ENCODE assay signal across 7 cellular contexts in genomic region chr2:70131344-70132144, GRCh38. TPM values are rescaled to one million over a fixed set of nuclear protein-coding genes. Genes with fewer than 3 reads are reported as not detected.
A peak's percentile ranks its signal among the peaks of the same experiment; 100 is the strongest.
DNase-seq lines count a peak whose midpoint lies in the region; ATAC-seq and TF ChIP-seq lines count a peak whose summit lies in the region.
"Not testable (repeated sequence)": the region's sequence is repeated elsewhere in the genome, so short reads cannot be mapped to it uniquely, and the experiment has no call there.

No MANE protein-coding gene starts in this region.

- H3K4me2 ChIP-seq in PC-3 (ENCODE audit: low read length): peak overlapping the region; percentile 82

- CTCF ChIA-PET in PC-3 (lab: Charles Lee): interaction anchor here (0.6 to 0.9 kb wide), 2 partner anchors 35 to 217 kb away, joined by 3 to 10 read pairs; partner anchors contain the start of gene MXD1
- CTCF ChIA-PET in activated CD8-positive, alpha-beta memory T cell treated with anti-CD3 and anti-CD28 coated beads, Interleukin-2, amount 10 ng/mL, durations not matched to agents 7 days and 5 days (lab: Charles Lee): interaction anchor here (1.6 to 18.1 kb wide), 6 partner anchors 5 to 50 kb away, joined by 5 to 382 read pairs (median 20); partner anchors contain the start of gene PCBP1
- CTCF ChIA-PET in naive thymus-derived CD4-positive, alpha-beta T cell (lab: Charles Lee): interaction anchor here (0.6 to 2.8 kb wide), 8 partner anchors 10 to 220 kb away, joined by 3 to 11 read pairs (median 4); no protein-coding TSS in a partner anchor

- not testable (repeated sequence) for H3K27me3 Mint-ChIP-seq in activated CD8-positive, alpha-beta memory T cell treated with anti-CD3 and anti-CD28 coated beads, Interleukin-2, amount 10 ng/mL, durations not matched to agents 7 days and 5 days; naive thymus-derived CD4-positive, alpha-beta T cell; stimulated activated memory B cell treated with anti-CD40 and anti-IgM and Interleukin-4, amounts not matched to agents 10 μg/mL and 1 μg/mL and 100 μg/mL, for 72 hours

- H3K9me3 Mint-ChIP-seq in activated CD8-positive, alpha-beta memory T cell treated with anti-CD3 and anti-CD28 coated beads, Interleukin-2, amount 10 ng/mL, durations not matched to agents 7 days and 5 days (ENCODE audit: low read depth); naive thymus-derived CD4-positive, alpha-beta T cell; stimulated activated memory B cell treated with anti-CD40 and anti-IgM and Interleukin-4, amounts not matched to agents 10 μg/mL and 1 μg/mL and 100 μg/mL, for 72 hours: not testable (repeated sequence)

- not testable (repeated sequence) for H3K79me2 ChIP-seq in PC-3 (ENCODE audit: low read length)

- H3K4me1 ChIP-seq in PC-3 (ENCODE audit: insufficient read depth, low read length): peaks cover 36% of the 10 kb centered on the region
- peaks cover 16 to 76% (median 61%) of the 10 kb centered on the region in 9 donors for H3K4me1 ChIP-seq in heart right ventricle
- peaks cover 66 to 74% of the 10 kb centered on the region in 2 donors for H3K4me1 ChIP-seq in naive thymus-derived CD4-positive, alpha-beta T cell (ENCODE audit: control insufficient read depth in 2 of 2, insufficient read depth in 2 of 2, low read length in 2 of 2)

- not testable (repeated sequence) for ATAC-seq in PC-3; activated CD8-positive, alpha-beta memory T cell treated with anti-CD3 and anti-CD28 coated beads, Interleukin-2, amount 10 ng/mL, durations not matched to agents 7 days and 5 days; heart right ventricle; naive thymus-derived CD4-positive, alpha-beta T cell; stimulated activated memory B cell treated with anti-CD40 and anti-IgM and Interleukin-4, amounts not matched to agents 10 μg/mL and 1 μg/mL and 100 μg/mL, for 72 hours

- not testable (repeated sequence) for H3K27ac ChIP-seq in PC-3 (ENCODE audit: low read length)
- H3K27ac ChIP-seq in caudate nucleus (ENCODE audit: low read depth, low read length) (peak overlapping the region; percentile 99), heart right ventricle (peak overlapping the region; percentile 82 to 98 (median 92))
- peak overlapping the region; percentile 85 for H3K27ac ChIP-seq in naive thymus-derived CD4-positive, alpha-beta T cell (ENCODE audit: low read depth, low read length)

- not testable (repeated sequence) for H3K27me3 ChIP-seq in PC-3 (ENCODE audit: low read length); heart right ventricle; naive thymus-derived CD4-positive, alpha-beta T cell (ENCODE audit: control insufficient read depth in 2 of 2, insufficient read depth in 2 of 2, low read length in 2 of 2)

- not testable (repeated sequence) for DNase-seq in PC-3; activated CD8-positive, alpha-beta memory T cell treated with anti-CD3 and anti-CD28 coated beads, Interleukin-2, amount 10 ng/mL, durations not matched to agents 7 days and 5 days; caudate nucleus (lab: John Stamatoyannopoulos, UW); heart right ventricle; naive thymus-derived CD4-positive, alpha-beta T cell

- peaks cover 79% of the 10 kb centered on the region for H3K4me1 Mint-ChIP-seq in activated CD8-positive, alpha-beta memory T cell treated with anti-CD3 and anti-CD28 coated beads, Interleukin-2, amount 10 ng/mL, durations not matched to agents 7 days and 5 days
- H3K4me1 Mint-ChIP-seq in naive thymus-derived CD4-positive, alpha-beta T cell: peaks cover 56 to 89% (median 80%) of the 10 kb centered on the region in 7 donors
- peaks cover 67% of the 10 kb centered on the region for H3K4me1 Mint-ChIP-seq in stimulated activated memory B cell treated with anti-CD40 and anti-IgM and Interleukin-4, amounts not matched to agents 10 μg/mL and 1 μg/mL and 100 μg/mL, for 72 hours

- 76 to 77% methylated on average over 17 of the region's 17 CpGs for WGBS in heart right ventricle, 2 donors

- H3K27ac Mint-ChIP-seq in activated CD8-positive, alpha-beta memory T cell treated with anti-CD3 and anti-CD28 coated beads, Interleukin-2, amount 10 ng/mL, durations not matched to agents 7 days and 5 days: peak overlapping the region; percentile 100
- peak overlapping the region; percentile 93 to 99 (median 97) for H3K27ac Mint-ChIP-seq in naive thymus-derived CD4-positive, alpha-beta T cell
- peak overlapping the region; percentile 97 for H3K27ac Mint-ChIP-seq in stimulated activated memory B cell treated with anti-CD40 and anti-IgM and Interleukin-4, amounts not matched to agents 10 μg/mL and 1 μg/mL and 100 μg/mL, for 72 hours

- H3K4me3 Mint-ChIP-seq in activated CD8-positive, alpha-beta memory T cell treated with anti-CD3 and anti-CD28 coated beads, Interleukin-2, amount 10 ng/mL, durations not matched to agents 7 days and 5 days: peak overlapping the region; percentile 80
- peak overlapping the region; percentile 81 to 94 (median 90) for H3K4me3 Mint-ChIP-seq in naive thymus-derived CD4-positive, alpha-beta T cell
- H3K4me3 Mint-ChIP-seq in stimulated activated memory B cell treated with anti-CD40 and anti-IgM and Interleukin-4, amounts not matched to agents 10 μg/mL and 1 μg/mL and 100 μg/mL, for 72 hours: peak overlapping the region; percentile 80

- H3K4me3 ChIP-seq in PC-3 (ENCODE audit: low read length): not testable (repeated sequence)
- peak overlapping the region in 9 of 10 donors; percentile 21 to 56 (median 40) for H3K4me3 ChIP-seq in heart right ventricle
- H3K4me3 ChIP-seq in naive thymus-derived CD4-positive, alpha-beta T cell (ENCODE audit: low read length): peak overlapping the region; percentile 53

- BruUV-seq in PC-3 (replicated peaks; lab: Mats Ljungman, UMichigan): not testable (repeated sequence)

- TF ChIP-seq POLR2A in GM19099 (IDR thresholded peaks at IDR 0.05; ENCODE audit: extremely low read depth, insufficient read length, low read depth): peak; percentile 7

- H3K9me2 ChIP-seq in PC-3 (replicated peaks; ENCODE audit: low read length): not testable (repeated sequence)

- peak overlapping the region; percentile 84 for H2AFZ ChIP-seq in PC-3 (ENCODE audit: low read length)

- not testable (repeated sequence) for H3K9me3 ChIP-seq in PC-3 (ENCODE audit: low read length); heart right ventricle; naive thymus-derived CD4-positive, alpha-beta T cell (ENCODE audit: control insufficient read depth in 2 of 3, low read length in 3 of 3)

- not testable (repeated sequence) for H3F3A ChIP-seq in PC-3 (ENCODE audit: low read length, unreplicated experiment)

- POLR2A ChIA-PET in PC-3 (lab: Charles Lee; ENCODE audit: unreplicated experiment): not testable (repeated sequence)
- POLR2A ChIA-PET in naive thymus-derived CD4-positive, alpha-beta T cell (lab: Charles Lee): interaction anchor here (1.1 to 28.6 kb wide), 7 partner anchors 7 to 50 kb away, joined by 3 to 1973 read pairs (median 76); partner anchors contain the start of gene PCBP1

- H3K36me3 ChIP-seq in PC-3 (ENCODE audit: low read depth, low read length); heart right ventricle; naive thymus-derived CD4-positive, alpha-beta T cell (ENCODE audit: control insufficient read depth in 2 of 3, insufficient read depth in 3 of 3, low read length in 3 of 3): not testable (repeated sequence)

- H4K20me1 ChIP-seq in PC-3 (ENCODE audit: low read length): not testable (repeated sequence)

- H3K9ac ChIP-seq in PC-3 (ENCODE audit: low read length): peak overlapping the region; percentile 63; the same call in 1 of the 2 replicates

- intact Hi-C loops in PC-3 (cut with micrococcal nuclease): not testable (repeated sequence)
- intact Hi-C loops in heart right ventricle (cut with DNase I): loop anchor here in 2 of 10 donors (2.0 kb wide), 1 partner anchor 45 kb away; the partner anchor contains the start of gene PCBP1 (in 2 of the 2)
- intact Hi-C loops in naive thymus-derived CD4-positive, alpha-beta T cell (cut with micrococcal nuclease): loop anchor here (1.0 to 10.0 kb wide), 5 partner anchors 7 to 487 kb away; partner anchors contain the start of gene AAK1 (in 1 of the 2)

- not testable (repeated sequence) for H3K36me3 Mint-ChIP-seq in activated CD8-positive, alpha-beta memory T cell treated with anti-CD3 and anti-CD28 coated beads, Interleukin-2, amount 10 ng/mL, durations not matched to agents 7 days and 5 days; naive thymus-derived CD4-positive, alpha-beta T cell
- peaks cover 11% of the 10 kb centered on the region for H3K36me3 Mint-ChIP-seq in stimulated activated memory B cell treated with anti-CD40 and anti-IgM and Interleukin-4, amounts not matched to agents 10 μg/mL and 1 μg/mL and 100 μg/mL, for 72 hours

- not testable (repeated sequence) for TF ChIP-seq CTCF in PC-3 (conservative IDR thresholded peaks at IDR 0.05; ENCODE audit: low read depth, low read length); heart right ventricle (IDR thresholded peaks at IDR 0.05)

RNA-seq across cellular contexts. Expression of gene PCBP1, which starts 44.3 kb away (rescaled TPM):
- total RNA-seq in PC-3 (2014; rRNA removed) (39.2 and 59.7 TPM in 2 replicates), heart right ventricle (100 to 1,000 TPM; 197 to 275 (median 219) TPM)
- 100 to 1,000 TPM; 429 to 464 TPM for total RNA-seq in activated CD8-positive, alpha-beta memory T cell treated with anti-CD3 and anti-CD28 coated beads, Interleukin-2, amount 10 ng/mL, durations not matched to agents 7 days and 5 days
- polyA plus RNA-seq in heart right ventricle: 100 to 1,000 TPM; 237 to 288 TPM
- total RNA-seq in naive thymus-derived CD4-positive, alpha-beta T cell: 100 to 1,000 TPM; 257 to 487 (median 368) TPM
- 100 to 1,000 TPM; 178 to 198 TPM for polyA plus RNA-seq in naive thymus-derived CD4-positive, alpha-beta T cell

RNA-seq across cellular contexts. Expression of gene C2orf42, which starts 59.3 kb away (rescaled TPM):
- total RNA-seq in PC-3 (2014; rRNA removed): 17.1 and 21.1 TPM in 2 replicates
- 10 to 100 TPM; 26.6 to 28.6 TPM for total RNA-seq in activated CD8-positive, alpha-beta memory T cell treated with anti-CD3 and anti-CD28 coated beads, Interleukin-2, amount 10 ng/mL, durations not matched to agents 7 days and 5 days
- total RNA-seq in heart right ventricle: 10 to 100 TPM in 4 of 10 donors, 1 to 10 TPM in 6; 7.3 to 15.5 (median 9.7) TPM
- polyA plus RNA-seq in heart right ventricle: 1 to 10 TPM; 3.8 to 5.6 TPM
- 10 to 100 TPM; 20.6 to 45.9 (median 30.3) TPM for total RNA-seq in naive thymus-derived CD4-positive, alpha-beta T cell
- polyA plus RNA-seq in naive thymus-derived CD4-positive, alpha-beta T cell: 10 to 100 TPM; 23.2 to 48.4 TPM
